ENCODE assay signal across 15 cellular contexts in genomic region chr4:16253127-16253960, GRCh38. TPM values are rescaled to one million over a fixed set of nuclear protein-coding genes. Genes with fewer than 3 reads are reported as not detected.
DNase-seq lines count a peak whose midpoint lies in the region; ATAC-seq, FAIRE-seq and TF ChIP-seq lines count a peak whose summit lies in the region.
"Had no signal": no experiment of that assay in that cellular context is flagged by ENCODE, and none has a peak within 500 bp of the region (broad histone marks: within the 10 kb centered on the region; RNA-seq: fewer than 3 reads in every experiment).

No MANE protein-coding gene starts in this region.

- no peak overlapping the region for H2BK5ac ChIP-seq in mesenchymal stem cell (ENCODE audit: low read depth, low read length, poor library complexity, severe bottlenecking)

- ATAC-seq in right cardiac atrium: no peak
- ATAC-seq: upper lobe of right lung had no signal

- no peak overlapping the region for H2AFZ ChIP-seq in mesenchymal stem cell (ENCODE audit: low read depth, low read length)

- FAIRE-seq in HTR-8/SVneo (lab: Jason Lieb, UNC): no peak
- no peak for FAIRE-seq in bronchial epithelial cell (lab: Jason Lieb, UNC)
- FAIRE-seq: GM12892 had no signal

- DNase-seq in AG10803 (ENCODE audit: low read depth) (peak; percentile 87), HTR-8/SVneo (ENCODE audit: insufficient read length, low spot score) (peak; percentile 53), bronchial epithelial cell (ENCODE audit: low read depth) (peak; percentile 85), mesenchymal stem cell (peak; percentile 59), right cardiac atrium (no peak), colonic mucosa (no peak), NCI-H187 treated with DMSO at 0.1 percent for 48 hours (lab: John Stamatoyannopoulos, UW) (no peak)
- DNase-seq in activated CD4-positive, alpha-beta memory T cell treated with anti-CD3 and anti-CD28 coated beads for 36 hours: no peak
- DNase-seq: activated CD4-positive, CD25-positive, alpha-beta regulatory T cell treated with anti-CD3 and anti-CD28 coated beads, Interleukin-2, amount 50 U/mL, for 72 hours; COR-L47; midbrain; NCI-H510A; SJCRH30; upper lobe of right lung had no signal

- H3K23ac ChIP-seq in mesenchymal stem cell (ENCODE audit: low read length in 2 of 2): no peak overlapping the region

- no peaks in the 10 kb centered on the region for H3K79me1 ChIP-seq in mesenchymal stem cell (replicated peaks; ENCODE audit: low read length, poor library complexity, severe bottlenecking)

- H3K4me1 ChIP-seq in mesenchymal stem cell (ENCODE audit: control insufficient read depth, insufficient read depth, low read depth, low read length) (no peaks in the 10 kb centered on the region), right cardiac atrium (ENCODE audit: control insufficient read depth, insufficient read depth, low read length) (peaks cover 3% of the 10 kb centered on the region), colonic mucosa (no peaks in the 10 kb centered on the region)
- H3K4me1 ChIP-seq: SJCRH30, upper lobe of right lung had no signal

- no peaks in the 10 kb centered on the region for H3K36me3 ChIP-seq in bronchial epithelial cell (ENCODE audit: control insufficient read depth, insufficient read depth, low read length)
- H3K36me3 ChIP-seq in mesenchymal stem cell (ENCODE audit: control insufficient read depth in 1 of 2, insufficient read depth in 2 of 2, low read depth in 1 of 2, low read length in 2 of 2): peaks cover 4 to 5% of the 10 kb centered on the region in 2 experiments
- H3K36me3 ChIP-seq in colonic mucosa: no peaks in the 10 kb centered on the region
- H3K36me3 ChIP-seq: SJCRH30, upper lobe of right lung had no signal

- no peak overlapping the region for H2BK15ac ChIP-seq in mesenchymal stem cell (ENCODE audit: low read depth, poor library complexity, severe bottlenecking)

- H3K4me2 ChIP-seq in mesenchymal stem cell (ENCODE audit: low read length, poor library complexity, severe bottlenecking): no peak overlapping the region

- no peak overlapping the region for H3K14ac ChIP-seq in mesenchymal stem cell (ENCODE audit: low read length in 2 of 2)

- no peak overlapping the region for H4K8ac ChIP-seq in mesenchymal stem cell (ENCODE audit: low read length)

- H3K36me3 Mint-ChIP-seq in activated CD4-positive, alpha-beta memory T cell treated with anti-CD3 and anti-CD28 coated beads for 36 hours: peaks cover 22% of the 10 kb centered on the region

- peak overlapping the region in 1 of 2 experiments; percentile 29 for H3K18ac ChIP-seq in mesenchymal stem cell (ENCODE audit: low read depth in 1 of 2, low read length in 2 of 2)

- H3K4me3 ChIP-seq in AG10803 (ENCODE audit: low read length) (no peak overlapping the region), bronchial epithelial cell (ENCODE audit: low read depth, low read length) (no peak overlapping the region), mesenchymal stem cell (ENCODE audit: insufficient read depth in 1 of 2, low read depth in 1 of 2, low read length in 2 of 2) (peak overlapping the region in 1 of 2 experiments; percentile 4), right cardiac atrium (ENCODE audit: low read length) (no peak overlapping the region), colonic mucosa (no peak overlapping the region)
- H3K4me3 ChIP-seq: SJCRH30, upper lobe of right lung had no signal

- POLR2A ChIA-PET in activated CD4-positive, alpha-beta memory T cell treated with anti-CD3 and anti-CD28 coated beads for 36 hours (lab: Charles Lee): no interaction called here

- H2AK5ac ChIP-seq in mesenchymal stem cell (ENCODE audit: low read length, severe bottlenecking): peak overlapping the region; percentile 65

- H4K91ac ChIP-seq in mesenchymal stem cell (ENCODE audit: low read length): peak overlapping the region; percentile 12

- peaks cover 4% of the 10 kb centered on the region for H3K4me1 Mint-ChIP-seq in activated CD4-positive, alpha-beta memory T cell treated with anti-CD3 and anti-CD28 coated beads for 36 hours (ENCODE audit: low read depth)

- H3K9ac ChIP-seq in mesenchymal stem cell (ENCODE audit: low read length) (peak overlapping the region; percentile 16), colonic mucosa (ENCODE audit: low read depth in 2 of 2, low read length in 2 of 2) (no peak overlapping the region)

- intact Hi-C loops in activated CD4-positive, alpha-beta memory T cell treated with anti-CD3 and anti-CD28 coated beads for 36 hours (cut with micrococcal nuclease): no loop called here
- intact Hi-C loops in right cardiac atrium (cut with DNase I): no loop called here
- intact Hi-C loops in colonic mucosa (cut with DNase I): no loop called here

- no peak overlapping the region for H2BK12ac ChIP-seq in mesenchymal stem cell (ENCODE audit: low read length in 2 of 2)

- no peak overlapping the region for H2BK120ac ChIP-seq in mesenchymal stem cell (ENCODE audit: low read depth, low read length)

- CTCF ChIA-PET in activated CD4-positive, alpha-beta memory T cell treated with anti-CD3 and anti-CD28 coated beads for 36 hours (lab: Charles Lee): interaction anchor here (0.6 to 1.7 kb wide), 2 partner anchors 18 to 426 kb away, joined by 3 read pairs; no protein-coding TSS in a partner anchor

- no peak overlapping the region for H3K27ac Mint-ChIP-seq in activated CD4-positive, alpha-beta memory T cell treated with anti-CD3 and anti-CD28 coated beads for 36 hours

- no peak for TF ChIP-seq CTCF in AG10803 (conservative IDR thresholded peaks at IDR 0.05; ENCODE audit: low read length)
- TF ChIP-seq CTCF in bronchial epithelial cell (IDR thresholded peaks at IDR 0.05; ENCODE audit: insufficient read depth, low read length, severe bottlenecking): no peak
- TF ChIP-seq CTCF in colonic mucosa (IDR thresholded peaks at IDR 0.05): no peak

- H3K27me3 Mint-ChIP-seq in activated CD4-positive, alpha-beta memory T cell treated with anti-CD3 and anti-CD28 coated beads for 36 hours: no peaks in the 10 kb centered on the region

- no peak overlapping the region for H3K4me3 Mint-ChIP-seq in activated CD4-positive, alpha-beta memory T cell treated with anti-CD3 and anti-CD28 coated beads for 36 hours

- peak overlapping the region; percentile 16 for H3K27ac ChIP-seq in mesenchymal stem cell (ENCODE audit: low read length, poor library complexity, severe bottlenecking)
- H3K27ac ChIP-seq in right cardiac atrium (ENCODE audit: low read length): no peak overlapping the region
- H3K27ac ChIP-seq in colonic mucosa: no peak overlapping the region
- H3K27ac ChIP-seq: SJCRH30, upper lobe of right lung had no signal

- H3K9me3 ChIP-seq in mesenchymal stem cell (ENCODE audit: control insufficient read depth, low read length): no peaks in the 10 kb centered on the region
- H3K9me3 ChIP-seq in right cardiac atrium (ENCODE audit: control insufficient read depth, low read length): no peaks in the 10 kb centered on the region
- H3K9me3 ChIP-seq in colonic mucosa: no peaks in the 10 kb centered on the region
- H3K9me3 ChIP-seq: SJCRH30, upper lobe of right lung had no signal

- no peaks in the 10 kb centered on the region for H3K27me3 ChIP-seq in bronchial epithelial cell (ENCODE audit: control insufficient read depth, insufficient read depth, low read length)
- H3K27me3 ChIP-seq in mesenchymal stem cell (ENCODE audit: control insufficient read depth in 1 of 2, insufficient read depth in 1 of 2, low read length in 2 of 2): no peaks in the 10 kb centered on the region
- H3K27me3 ChIP-seq in right cardiac atrium (ENCODE audit: control insufficient read depth, insufficient read depth): no peaks in the 10 kb centered on the region
- no peaks in the 10 kb centered on the region for H3K27me3 ChIP-seq in colonic mucosa
- H3K27me3 ChIP-seq: upper lobe of right lung had no signal

- WGBS in mesenchymal stem cell: 21% methylated on average over 1 of the region's 2 CpGs
- 87% methylated on average over 2 of the region's 2 CpGs for WGBS in right cardiac atrium

- no peak overlapping the region for H3K4ac ChIP-seq in mesenchymal stem cell (ENCODE audit: low read depth in 1 of 2, low read length in 2 of 2)

- no peaks in the 10 kb centered on the region for H3K9me3 Mint-ChIP-seq in activated CD4-positive, alpha-beta memory T cell treated with anti-CD3 and anti-CD28 coated beads for 36 hours

RNA-seq across cellular contexts. Expression of gene TAPT1, which starts 27.1 kb away (rescaled TPM):
- total RNA-seq in bronchial epithelial cell (11.6 and 15.0 TPM in 2 replicates), right cardiac atrium (10 to 100 TPM; 38.1 to 49.0 (median 39.5) TPM), colonic mucosa (10 to 100 TPM; 32.3 to 35.2 TPM)
- 5.8 TPM for polyA plus RNA-seq in mesenchymal stem cell (2013, experiment 1 of 2)
- 6.2 TPM for polyA plus RNA-seq in mesenchymal stem cell (2013, experiment 2 of 2)
- total RNA-seq in activated CD4-positive, alpha-beta memory T cell treated with anti-CD3 and anti-CD28 coated beads for 36 hours: 10 to 100 TPM; 35.6 TPM
- polyA plus RNA-seq in right cardiac atrium: 16.9 TPM

Comparison
In these comparisons a context has a peak if more than half of its experiments do, and no peak if none do; other contexts are left out.
1. DNase-seq: peak in AG10803 (single experiment), HTR-8/SVneo (single experiment), bronchial epithelial cell (single experiment) and mesenchymal stem cell (single experiment); none in activated CD4-positive, alpha-beta memory T cell treated with anti-CD3 and anti-CD28 coated beads for 36 hours (single experiment), right cardiac atrium (0 of 3), colonic mucosa (single experiment) and NCI-H187 treated with DMSO at 0.1 percent for 48 hours (single experiment).